ENCODE assay signal across 14 cellular contexts in genomic region chr12:112218150-112218549, GRCh38.
"Had no signal": no experiment of that assay in that cellular context is flagged by ENCODE, and none has a peak within 500 bp of the region (broad histone marks: within the 10 kb centered on the region; RNA-seq: fewer than 3 reads in every experiment).

No MANE protein-coding gene starts in this region.

- ATAC-seq: activated CD8-positive, alpha-beta T cell treated with anti-CD3 and anti-CD28 coated beads for 36 hours; activated naive CD8-positive, alpha-beta T cell treated with anti-CD3 and anti-CD28 coated beads, Interleukin-2, amount 50 U/mL, for 24 hours; activated T-cell treated with anti-CD3 and anti-CD28 coated beads, Interleukin-2, amount 50 U/mL, for 72 hours; naive thymus-derived CD4-positive, alpha-beta T cell; T-cell had no signal

- H3K27me3 ChIP-seq: tibial artery, uterus had no signal

- DNase-seq: activated CD8-positive, alpha-beta memory T cell treated with anti-CD3 and anti-CD28 coated beads, Interleukin-2, amount 50 U/mL, for 4 hours; activated CD8-positive, alpha-beta T cell treated with anti-CD3 and anti-CD28 coated beads for 36 hours; activated naive CD4-positive, alpha-beta T cell treated with Interleukin-2 at 50 U/mL for 16 hours; activated naive CD8-positive, alpha-beta T cell treated with anti-CD3 and anti-CD28 coated beads, Interleukin-2, amount 50 U/mL, for 24 hours; activated T-cell treated with anti-CD3 and anti-CD28 coated beads, Interleukin-2, amount 50 U/mL, for 72 hours; lower lobe of right lung; midbrain; naive thymus-derived CD4-positive, alpha-beta T cell; retina; T-cell; T1000; tibial artery; uterus had no signal

- H3K36me3 ChIP-seq: uterus had no signal

- H3K4me3 ChIP-seq: lower lobe of right lung, skin epidermis, tibial artery, uterus had no signal

- H3K4me1 ChIP-seq: lower lobe of right lung, uterus had no signal

- H3K9me3 ChIP-seq: lower lobe of right lung, tibial artery, uterus had no signal

- H3K27ac ChIP-seq: lower lobe of right lung, skin epidermis, tibial artery, uterus had no signal
